In the genomic region with DNA sequence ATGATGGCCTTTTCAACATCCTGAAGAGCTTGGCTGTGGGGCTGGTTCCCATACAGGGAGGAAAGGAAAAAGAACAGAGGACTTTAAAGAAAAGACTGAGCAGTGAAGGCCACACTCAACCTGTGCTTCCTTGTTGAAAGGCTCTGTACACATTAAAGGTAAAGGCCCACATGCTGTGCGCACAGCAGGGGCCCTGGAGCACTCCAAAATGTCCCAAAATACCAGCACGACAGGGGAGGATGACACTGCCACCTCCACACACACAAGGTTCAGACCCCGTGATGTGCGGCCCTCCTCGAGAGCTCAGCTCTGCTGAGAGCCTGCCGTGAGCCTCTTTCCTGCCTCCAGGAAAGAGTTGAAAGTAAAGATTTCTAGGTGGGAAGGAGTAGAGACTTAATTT, we compare ENCODE assay signal across 17 cellular contexts.
"Had no signal": no experiment of that assay in that cellular context is flagged by ENCODE, and none has a peak within 500 bp of the region (broad histone marks: within the 10 kb centered on the region; RNA-seq: fewer than 3 reads in every experiment).

No MANE protein-coding gene starts in this region.

- H3K27ac Mint-ChIP-seq: activated naive CD4-positive, alpha-beta T cell treated with anti-CD3 and anti-CD28 coated beads, Interleukin-2, amount 50 U/mL, for 24 hours; natural killer cell; progenitor cell of endocrine pancreas; stimulated activated naive B cell treated with anti-CD40 and anti-IgM and Interleukin-4, amounts not matched to agents 10 μg/mL and 1 μg/mL and 100 μg/mL, for 72 hours; type B pancreatic cell had no signal

- DNase-seq: activated gamma-delta T cell treated with Interleukin-2 at 50 U/mL for 16 hours; activated T-cell treated with anti-CD3 and anti-CD28 coated beads, Interleukin-2, amount 50 U/mL, for 1 hour; body of pancreas; dermis blood vessel endothelial cell; effector CD8-positive, alpha-beta T cell; foreskin keratinocyte; left ventricle myocardium superior; mammary epithelial cell; natural killer cell; stimulated activated CD4-positive, alpha-beta T cell treated with anti-CD3 and anti-CD28 coated beads, Interleukin-2, amount 100 ng/mL, for 48 hours; stimulated activated CD8-positive, alpha-beta memory T cell treated with anti-CD3 and anti-CD28 coated beads, Interleukin-4, amount 100 ng/mL, for 48 hours; stimulated activated naive B cell treated with anti-CD40 and anti-IgM and Interleukin-4, amounts not matched to agents 10 μg/mL and 1 μg/mL and 100 μg/mL, for 72 hours; T-helper 9 cell had no signal

- H3K27me3 Mint-ChIP-seq: activated naive CD4-positive, alpha-beta T cell treated with anti-CD3 and anti-CD28 coated beads, Interleukin-2, amount 50 U/mL, for 24 hours; progenitor cell of endocrine pancreas; stimulated activated naive B cell treated with anti-CD40 and anti-IgM and Interleukin-4, amounts not matched to agents 10 μg/mL and 1 μg/mL and 100 μg/mL, for 72 hours; type B pancreatic cell had no signal

- H3K4me1 ChIP-seq: body of pancreas, foreskin keratinocyte had no signal

- H3K27me3 ChIP-seq: body of pancreas, foreskin keratinocyte had no signal

- H3K36me3 ChIP-seq: thoracic aorta had no signal

- H3K27ac ChIP-seq: body of pancreas, foreskin keratinocyte, thoracic aorta had no signal

- H3K4me3 Mint-ChIP-seq: activated naive CD4-positive, alpha-beta T cell treated with anti-CD3 and anti-CD28 coated beads, Interleukin-2, amount 50 U/mL, for 24 hours; natural killer cell; stimulated activated naive B cell treated with anti-CD40 and anti-IgM and Interleukin-4, amounts not matched to agents 10 μg/mL and 1 μg/mL and 100 μg/mL, for 72 hours; type B pancreatic cell had no signal

- H3K4me3 ChIP-seq: body of pancreas, thoracic aorta had no signal

- H3K9me3 ChIP-seq: body of pancreas, thoracic aorta had no signal

- H3K9me3 Mint-ChIP-seq: activated naive CD4-positive, alpha-beta T cell treated with anti-CD3 and anti-CD28 coated beads, Interleukin-2, amount 50 U/mL, for 24 hours; natural killer cell; stimulated activated naive B cell treated with anti-CD40 and anti-IgM and Interleukin-4, amounts not matched to agents 10 μg/mL and 1 μg/mL and 100 μg/mL, for 72 hours; type B pancreatic cell had no signal

- H3K36me3 Mint-ChIP-seq: natural killer cell had no signal

- ATAC-seq: body of pancreas; foreskin keratinocyte; left ventricle myocardium superior; natural killer cell; stimulated activated naive B cell treated with anti-CD40 and anti-IgM and Interleukin-4, amounts not matched to agents 10 μg/mL and 1 μg/mL and 100 μg/mL, for 72 hours had no signal
